ENCODE assay signal across 11 cellular contexts in genomic region chr6:37990762-37991525, GRCh38.
A peak's percentile ranks its signal among the peaks of the same experiment; 100 is the strongest.
DNase-seq lines count a peak whose midpoint lies in the region; ATAC-seq, FAIRE-seq and TF ChIP-seq lines count a peak whose summit lies in the region.
"Had no signal": no experiment of that assay in that cellular context is flagged by ENCODE, and none has a peak within 500 bp of the region (broad histone marks: within the 10 kb centered on the region; RNA-seq: fewer than 3 reads in every experiment).

No MANE protein-coding gene starts in this region.

- H3K27ac ChIP-seq in keratinocyte (ENCODE audit: control insufficient read depth, insufficient read depth, low read length): peak overlapping the region; percentile 63
- H3K27ac ChIP-seq in uterus: peak overlapping the region; percentile 39 to 50

- H3K4me2 ChIP-seq in keratinocyte (ENCODE audit: control insufficient read depth, extremely low read depth, insufficient read depth, low read depth, low read length): peak overlapping the region; percentile 58

- H3K4me1 ChIP-seq in keratinocyte (ENCODE audit: control insufficient read depth, extremely low read depth, insufficient read depth, low read length) (peaks cover 29% of the 10 kb centered on the region), uterus (peaks cover 0 to 16% of the 10 kb centered on the region in 2 donors)

- FAIRE-seq in keratinocyte (lab: Jason Lieb, UNC): peak; percentile 70

- H3K4me3 ChIP-seq in astrocyte of the cerebellum (ENCODE audit: low read depth, low read length) (no peak overlapping the region), keratinocyte (ENCODE audit: control insufficient read depth in 2 of 3, extremely low read depth in 1 of 3, insufficient read depth in 2 of 3, low read depth in 1 of 3, low read length in 3 of 3) (no peak overlapping the region), uterus (no peak overlapping the region)

- TF ChIP-seq CTCF in astrocyte of the cerebellum (IDR thresholded peaks at IDR 0.05; ENCODE audit: low read depth, low read length, missing control alignments) (no peak), keratinocyte (optimal IDR thresholded peaks at IDR 0.05 in 1 of 3, IDR thresholded peaks at IDR 0.05 in 1 of 3, conservative IDR thresholded peaks at IDR 0.05 in 1 of 3; ENCODE audit: extremely low read depth in 1 of 3, insufficient read depth in 2 of 3, low read length in 3 of 3) (no peak), uterus (IDR thresholded peaks at IDR 0.05) (no peak)

- H2AFZ ChIP-seq in keratinocyte (ENCODE audit: control insufficient read depth, low read length): no peak overlapping the region

- no peaks in the 10 kb centered on the region for H3K27me3 ChIP-seq in keratinocyte (ENCODE audit: control insufficient read depth, extremely low read depth, insufficient read depth, low read length)
- H3K27me3 ChIP-seq in uterus: no peaks in the 10 kb centered on the region

- no peak overlapping the region for H3K9ac ChIP-seq in keratinocyte (ENCODE audit: control insufficient read depth, extremely low read depth, insufficient read depth, low read length)

- peaks cover 2% of the 10 kb centered on the region for H3K9me1 ChIP-seq in keratinocyte (ENCODE audit: control insufficient read depth, extremely low read depth, insufficient read depth, low read length)

- H3K79me2 ChIP-seq in keratinocyte (ENCODE audit: control insufficient read depth, insufficient read depth, low read length): peaks cover 61% of the 10 kb centered on the region

- in situ Hi-C loops in astrocyte of the cerebellum (cut with HindIII; ENCODE audit: low sequenced_read_pairs): no loop called here

- H3K36me3 ChIP-seq in keratinocyte (ENCODE audit: control insufficient read depth in 2 of 2, extremely low read depth in 1 of 2, insufficient read depth in 2 of 2, low read length in 2 of 2): no peaks in the 10 kb centered on the region
- no peaks in the 10 kb centered on the region for H3K36me3 ChIP-seq in uterus

- intact Hi-C loops in uterus (cut with DNase I; ENCODE audit: low total_unique reads): no loop called here

- DNase-seq in NCI-H748 (lab: John Stamatoyannopoulos, UW; ENCODE audit: unreplicated experiment): peak; percentile 12
- no peak for DNase-seq in NCI-H748 treated with DMSO at 0.1 percent for 48 hours (lab: John Stamatoyannopoulos, UW)
- DNase-seq in astrocyte of the cerebellum (ENCODE audit: low read depth): peak; percentile 81
- peak; percentile 38 for DNase-seq in keratinocyte (ENCODE audit: low read depth, low spot score)
- DNase-seq in uterus: peak in 1 of 2 donors; percentile 42
- DNase-seq in HuH-7 (ENCODE audit: low spot score): no peak
- DNase-seq in NCI-H187 (lab: John Stamatoyannopoulos, UW): no peak
- DNase-seq: activated CD4-positive, alpha-beta T cell treated with anti-CD3 and anti-CD28 coated beads for 4 hours; AML-193; naive thymus-derived CD4-positive, alpha-beta T cell had no signal

- H3K9me3 ChIP-seq in keratinocyte (ENCODE audit: control insufficient read depth, low read depth, low read length) (no peaks in the 10 kb centered on the region), uterus (no peaks in the 10 kb centered on the region)

- no peak for ATAC-seq in GM21515 (IDR thresholded peaks at IDR 0.05; ENCODE audit: unreplicated experiment)
- ATAC-seq: naive thymus-derived CD4-positive, alpha-beta T cell had no signal

- dilution Hi-C loops in keratinocyte (cut with MboI; ENCODE audit: extremely low pct_ligation_motif_present, low sequenced_read_pairs): no loop called here

- peaks cover 11% of the 10 kb centered on the region for H4K20me1 ChIP-seq in keratinocyte (ENCODE audit: control insufficient read depth, extremely low read depth, insufficient read depth, low read length)

- no peak for TF ChIP-seq POLR2A in uterus (IDR thresholded peaks at IDR 0.05)

Comparison
In these comparisons a context has a peak if more than half of its experiments do, and no peak if none do; other contexts are left out.
1. DNase-seq: peak in NCI-H748 (single experiment), astrocyte of the cerebellum (single experiment) and keratinocyte (single experiment); none in NCI-H748 treated with DMSO at 0.1 percent for 48 hours (single experiment), HuH-7 (single experiment) and NCI-H187 (0 of 2).